In the genomic region with DNA sequence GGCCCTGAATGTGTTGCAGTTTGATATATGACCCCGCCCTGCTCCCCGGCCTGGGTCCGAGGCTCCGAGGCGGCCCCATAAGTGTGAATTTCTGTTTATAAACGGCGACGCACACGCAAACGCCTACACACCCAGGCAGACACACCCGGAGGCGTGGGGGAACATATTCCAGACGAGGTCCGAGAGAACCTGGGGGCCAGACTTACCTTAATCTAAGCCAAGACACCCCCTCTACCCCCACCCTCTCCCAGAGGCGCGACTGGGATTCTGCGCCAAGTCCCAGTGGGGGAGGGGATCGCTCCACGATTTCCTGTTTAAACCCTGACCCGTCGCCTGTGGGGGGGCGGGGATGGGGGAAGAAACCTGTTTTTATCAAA, we compare ENCODE assay signal across 9 cellular contexts. TPM values are rescaled to one million over a fixed set of nuclear protein-coding genes. Genes with fewer than 3 reads are reported as not detected.
DNase-seq lines count a peak whose midpoint lies in the region; ATAC-seq and TF ChIP-seq lines count a peak whose summit lies in the region.
"Had no signal": no experiment of that assay in that cellular context is flagged by ENCODE, and none has a peak within 500 bp of the region (broad histone marks: within the 10 kb centered on the region; RNA-seq: fewer than 3 reads in every experiment).

No MANE protein-coding gene starts in this region.

- 19 to 21% methylated on average over 22 of the region's 22 CpGs for WGBS in aorta, 2 donors

- H3K27me3 Mint-ChIP-seq in stimulated activated naive CD8-positive, alpha-beta T cell treated with anti-CD3 and anti-CD28 coated beads, Interleukin-15, Interleukin-2, amounts not matched to agents 100 ng/mL and 50 ng/mL, for 24 hours = peaks cover 73% of the 10 kb centered on the region

- no peaks in the 10 kb centered on the region for H3K9me3 ChIP-seq in aorta (ENCODE audit: control insufficient read depth, low read length)

- H3K9me3 Mint-ChIP-seq in stimulated activated naive CD8-positive, alpha-beta T cell treated with anti-CD3 and anti-CD28 coated beads, Interleukin-15, Interleukin-2, amounts not matched to agents 100 ng/mL and 50 ng/mL, for 24 hours = no peaks in the 10 kb centered on the region

- TF ChIP-seq CTCF in kidney epithelial cell (IDR thresholded peaks at IDR 0.05; ENCODE audit: insufficient read depth, low read length, poor library complexity, severe bottlenecking) = no peak

- H3K36me3 ChIP-seq in kidney epithelial cell (ENCODE audit: control insufficient read depth, insufficient read depth, low read length) (no peaks in the 10 kb centered on the region), aorta (ENCODE audit: control insufficient read depth in 1 of 2, insufficient read depth in 2 of 2, low read length in 1 of 2) (no peaks in the 10 kb centered on the region)

- peak overlapping the region; percentile 68 to 81 for H3K27ac ChIP-seq in aorta (ENCODE audit: low read depth in 1 of 2, low read length in 2 of 2)

- peaks cover 22% of the 10 kb centered on the region for H3K27me3 ChIP-seq in kidney epithelial cell (ENCODE audit: control insufficient read depth, insufficient read depth, low read length)
- no peaks in the 10 kb centered on the region for H3K27me3 ChIP-seq in aorta (ENCODE audit: control insufficient read depth in 1 of 2, insufficient read depth in 2 of 2, low read length in 1 of 2)

- peaks cover 4% of the 10 kb centered on the region for H3K36me3 Mint-ChIP-seq in stimulated activated naive CD8-positive, alpha-beta T cell treated with anti-CD3 and anti-CD28 coated beads, Interleukin-15, Interleukin-2, amounts not matched to agents 100 ng/mL and 50 ng/mL, for 24 hours (ENCODE audit: low read depth)

- H3K4me3 Mint-ChIP-seq in stimulated activated naive CD8-positive, alpha-beta T cell treated with anti-CD3 and anti-CD28 coated beads, Interleukin-15, Interleukin-2, amounts not matched to agents 100 ng/mL and 50 ng/mL, for 24 hours = peak overlapping the region; percentile 82

- no peak overlapping the region for H3K27ac Mint-ChIP-seq in stimulated activated naive CD8-positive, alpha-beta T cell treated with anti-CD3 and anti-CD28 coated beads, Interleukin-15, Interleukin-2, amounts not matched to agents 100 ng/mL and 50 ng/mL, for 24 hours

- intact Hi-C loops in aorta (cut with DNase I) = no loop called here

- ATAC-seq in stimulated activated naive CD8-positive, alpha-beta T cell treated with anti-CD3 and anti-CD28 coated beads, Interleukin-15, Interleukin-2, amounts not matched to agents 100 U/mL and 50 U/mL, for 24 hours = no peak
- ATAC-seq in SK-N-SH treated with all-trans-retinoic acid at 6 μM for 48 hours (no peak), aorta (ENCODE audit: low FRiP score) (peak; percentile 30)

- H3K4me1 ChIP-seq in aorta (ENCODE audit: control insufficient read depth in 1 of 2, insufficient read depth in 2 of 2, low read length in 2 of 2) = no peaks in the 10 kb centered on the region

- H3K4me3 ChIP-seq in kidney epithelial cell (ENCODE audit: low read depth, low read length) (peak overlapping the region; percentile 49), aorta (ENCODE audit: low read length in 2 of 2) (peak overlapping the region; percentile 14 to 51)

- peaks cover 13% of the 10 kb centered on the region for H3K4me1 Mint-ChIP-seq in stimulated activated naive CD8-positive, alpha-beta T cell treated with anti-CD3 and anti-CD28 coated beads, Interleukin-15, Interleukin-2, amounts not matched to agents 100 ng/mL and 50 ng/mL, for 24 hours (ENCODE audit: low read depth)

- no peak for DNase-seq in stimulated activated naive CD8-positive, alpha-beta T cell treated with anti-CD3 and anti-CD28 coated beads, Interleukin-15, Interleukin-2, amounts not matched to agents 100 U/mL and 50 U/mL, for 24 hours
- no peak for DNase-seq in kidney epithelial cell (ENCODE audit: low read depth)
- peak in 1 of 2 donors; percentile 90 for DNase-seq in aorta
- no peak for DNase-seq in NCI-H2029 (lab: John Stamatoyannopoulos, UW)
- no peak for DNase-seq in pons (ENCODE audit: low spot score)
- DNase-seq in stimulated activated CD4-positive, alpha-beta T cell treated with anti-CD3 and anti-CD28 coated beads, Interleukin-15, amount 100 ng/mL, for 24 hours = no peak
- DNase-seq: activated CD8-positive, alpha-beta memory T cell treated with anti-CD3 and anti-CD28 coated beads, Interleukin-2, amount 50 U/mL, for 48 hours had no signal

TF ChIP-seq in SK-N-SH treated with all-trans-retinoic acid at 6 μM for 48 hours, 23 proteins besides CTCF, POLR2A, EP300 and RAD21:
- TF ChIP-seq CSRNP3 (CRISPR knock-in tag; IDR thresholded peaks at IDR 0.05) (0 out of 2 replicates have a peak, but pooled peaks have one; percentile 3), ARNTL (CRISPR knock-in tag; IDR thresholded peaks at IDR 0.05; ENCODE audit: borderline replicate concordance, low read depth) (no peak)

RNA-seq across cellular contexts. Expression of gene HOXC6, which starts 9.6 kb away (rescaled TPM):
- 1.1 and 1.8 TPM in 2 replicates for total RNA-seq in kidney epithelial cell
- total RNA-seq in aorta = 10 to 100 TPM; 14.7 to 17.1 TPM
- polyA plus RNA-seq in aorta = 1 to 10 TPM; 1.5 to 3.3 TPM

RNA-seq across cellular contexts. Expression of gene HOXC8, which starts 9.8 kb away (rescaled TPM):
- 0.41 and 0.67 TPM in 2 replicates for total RNA-seq in kidney epithelial cell
- total RNA-seq in aorta = 1 to 10 TPM; 4.2 to 6.4 TPM
- polyA plus RNA-seq in aorta = under 1 TPM in 1 of 2 donors, not detected in 1; 0.75 TPM

RNA-seq across cellular contexts. Expression of gene HOXC5, which starts 14.3 kb away (rescaled TPM):
- total RNA-seq in kidney epithelial cell = 0.50 TPM in 1 of 2 replicates, not detected in the other
- total RNA-seq in aorta = 1 to 10 TPM; 3.8 to 3.9 TPM
- not detected for polyA plus RNA-seq in aorta

RNA-seq across cellular contexts. Expression of gene HOXC9, which starts 18.6 kb away (rescaled TPM):
- total RNA-seq in kidney epithelial cell (12.3 and 15.5 TPM in 2 replicates), aorta (1 to 10 TPM; 2.6 to 9.0 TPM)
- polyA plus RNA-seq in aorta = under 1 TPM in 1 of 2 donors, not detected in 1; 0.38 TPM

RNA-seq across cellular contexts. Expression of gene HOXC10, which starts 33.6 kb away (rescaled TPM):
- total RNA-seq in kidney epithelial cell = 5.9 and 9.2 TPM in 2 replicates
- total RNA-seq in aorta = 10 to 100 TPM in 1 of 2 donors, 1 to 10 TPM in 1; 1.6 to 32.0 TPM
- polyA plus RNA-seq in aorta = 1 to 10 TPM in 1 of 2 donors, not detected in 1; 3.6 TPM
